8 cellular contexts compared by ENCODE assay signal in genomic region chr6:42043787-42044475, GRCh38. TPM values are rescaled to one million over a fixed set of nuclear protein-coding genes. Genes with fewer than 3 reads are reported as not detected.
DNase-seq lines count a peak whose midpoint lies in the region; ATAC-seq and TF ChIP-seq lines count a peak whose summit lies in the region.

No MANE protein-coding gene starts in this region.

- peak; percentile 93 for TF ChIP-seq CTCF in GM10248 (IDR thresholded peaks at IDR 0.05; ENCODE audit: control extremely low read depth, extremely low read depth, low read depth, missing control alignments)
- peak; percentile 90 for TF ChIP-seq CTCF in WI38 (IDR thresholded peaks at IDR 0.05; ENCODE audit: low read depth, low read length)
- TF ChIP-seq CTCF in MCF 10A (IDR thresholded peaks at IDR 0.05; ENCODE audit: unreplicated experiment) = peak; percentile 93

- no peaks in the 10 kb centered on the region for H3K9me3 Mint-ChIP-seq in MCF 10A (ENCODE audit: unreplicated experiment)

- DNase-seq in GM10248 (ENCODE audit: extremely low spot score) = peak; percentile 83
- peak; percentile 84 for DNase-seq in NCI-H2227 (lab: John Stamatoyannopoulos, UW; ENCODE audit: unreplicated experiment)
- peak; percentile 92 for DNase-seq in MCF 10A (ENCODE audit: unreplicated experiment)
- DNase-seq in islet precursor cell = peak; percentile 94
- peak; percentile 83 to 91 for DNase-seq in stimulated activated CD4-positive, alpha-beta T cell treated with anti-CD3 and anti-CD28 coated beads, Interleukin-15, amount 100 ng/mL, for 1 hour (ENCODE audit: low read depth in 1 of 2, low spot score in 1 of 2)

- CTCF ChIA-PET in GM10248 (lab: Yijun Ruan, JAX) = interaction anchor here (0.7 to 13.5 kb wide), 50 partner anchors 9 to 766 kb away, joined by 3 to 253 read pairs (median 6); partner anchors contain the start of genes BYSL, CCND3, FRS3 and MED20
- CTCF ChIA-PET in MCF 10A (lab: Yijun Ruan, JAX) = interaction anchor here (0.6 to 9.2 kb wide), 52 partner anchors 9 to 533 kb away, joined by 3 to 117 read pairs (median 4); partner anchors contain the start of genes BYSL, CCND3, MED20 and PRICKLE4

- H3K4me3 Mint-ChIP-seq in MCF 10A (ENCODE audit: unreplicated experiment) = peak overlapping the region; percentile 91

- peaks cover 22% of the 10 kb centered on the region for H3K36me3 Mint-ChIP-seq in MCF 10A (ENCODE audit: insufficient read depth, unreplicated experiment)

- H3K4me1 Mint-ChIP-seq in MCF 10A (ENCODE audit: insufficient read depth, unreplicated experiment) = peaks cover 39% of the 10 kb centered on the region

- no peak overlapping the region for H3K4me3 ChIP-seq in WI38 (ENCODE audit: low read depth, low read length)

- peak overlapping the region; percentile 60 for H3K27ac Mint-ChIP-seq in MCF 10A (ENCODE audit: low read depth, unreplicated experiment)

- intact Hi-C loops in MCF 10A (cut with micrococcal nuclease) = loop anchor here (1.0 to 5.0 kb wide), 8 partner anchors 104 to 677 kb away; partner anchors contain the start of genes BYSL, MED20, PRICKLE4 and TFEB

- POLR2A ChIA-PET in GM10248 (lab: Yijun Ruan, JAX) (no interaction called here), MCF 10A (lab: Yijun Ruan, JAX) (interaction anchor here (0.7 to 8.8 kb wide), 13 partner anchors 66 to 359 kb away, joined by 3 to 136 read pairs (median 18); partner anchors contain the start of genes BYSL, CCND3, MED20 and PRICKLE4)

- no TSS peak for BruUV-seq in MCF 10A (replicated peaks; lab: Mats Ljungman, UMichigan)

- ATAC-seq in HG03097 (IDR thresholded peaks at IDR 0.05; ENCODE audit: low FRiP score, unreplicated experiment) (peak; percentile 31), GM19324 (IDR thresholded peaks at IDR 0.05; ENCODE audit: low FRiP score, unreplicated experiment) (no peak)

- no peaks in the 10 kb centered on the region for H3K27me3 Mint-ChIP-seq in MCF 10A (ENCODE audit: insufficient read depth, unreplicated experiment)

RNA-seq across cellular contexts. Expression of gene TAF8, which starts 6.4 kb away (rescaled TPM):
- total RNA-seq in MCF 10A (2022) = 23.8 and 25.8 TPM in 2 replicates
